1 cellular context compared by ENCODE assay signal in the genomic region with DNA sequence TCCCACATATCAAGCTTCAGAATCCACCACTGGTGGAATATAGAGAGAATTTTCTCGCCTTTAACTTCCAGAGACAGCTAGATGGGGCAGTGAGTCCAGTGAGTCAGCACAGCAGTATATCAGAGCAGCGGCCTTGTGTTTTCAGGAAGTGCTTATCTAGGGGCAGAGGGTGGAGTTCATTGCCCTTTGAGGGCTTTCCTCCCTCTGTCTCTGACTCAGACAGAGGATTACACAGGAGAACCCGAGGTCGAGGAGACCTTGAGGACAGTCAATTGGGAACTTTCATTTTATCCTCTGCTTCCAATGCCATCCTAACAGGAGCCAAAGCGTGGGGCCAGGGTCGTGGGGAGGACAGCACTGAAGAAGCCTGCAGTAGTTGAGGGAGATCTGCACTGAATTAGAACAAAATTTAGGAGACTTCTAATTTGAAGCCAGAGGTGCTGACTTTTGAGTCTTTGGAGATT.
TF ChIP-seq lines count a peak whose summit lies in the region.

No MANE protein-coding gene starts in this region.

TF ChIP-seq in SK-N-SH, 30 proteins besides CTCF, POLR2A, EP300 and RAD21 (continued from another document):
- TF ChIP-seq, protein P1, sequence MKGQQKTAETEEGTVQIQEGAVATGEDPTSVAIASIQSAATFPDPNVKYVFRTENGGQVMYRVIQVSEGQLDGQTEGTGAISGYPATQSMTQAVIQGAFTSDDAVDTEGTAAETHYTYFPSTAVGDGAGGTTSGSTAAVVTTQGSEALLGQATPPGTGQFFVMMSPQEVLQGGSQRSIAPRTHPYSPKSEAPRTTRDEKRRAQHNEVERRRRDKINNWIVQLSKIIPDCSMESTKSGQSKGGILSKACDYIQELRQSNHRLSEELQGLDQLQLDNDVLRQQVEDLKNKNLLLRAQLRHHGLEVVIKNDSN (IDR thresholded peaks at IDR 0.05; ENCODE audit: borderline replicate concordance, low read depth): no peak
- TF ChIP-seq TEAD4 (IDR thresholded peaks at IDR 0.05; ENCODE audit: borderline replicate concordance, insufficient read depth) (no peak), FOXJ3 (CRISPR knock-in tag; IDR thresholded peaks at IDR 0.05) (no peak), MEF2A (IDR thresholded peaks at IDR 0.05; ENCODE audit: borderline replicate concordance, low read depth) (no peak), SIN3A (IDR thresholded peaks at IDR 0.05; ENCODE audit: borderline replicate concordance, low read depth, low read length) (no peak), SMC3 (IDR thresholded peaks at IDR 0.05; ENCODE audit: low read depth, low read length) (no peak), EZH2phosphoT487 (IDR thresholded peaks at IDR 0.05; ENCODE audit: borderline replicate concordance, low read depth) (no peak), RCOR1 (IDR thresholded peaks at IDR 0.05; ENCODE audit: low read length) (no peak), GABPA (IDR thresholded peaks at IDR 0.05; ENCODE audit: low read depth) (no peak), JUND (IDR thresholded peaks at IDR 0.05) (no peak)
